19 cellular contexts compared by ENCODE assay signal in the genomic region with DNA sequence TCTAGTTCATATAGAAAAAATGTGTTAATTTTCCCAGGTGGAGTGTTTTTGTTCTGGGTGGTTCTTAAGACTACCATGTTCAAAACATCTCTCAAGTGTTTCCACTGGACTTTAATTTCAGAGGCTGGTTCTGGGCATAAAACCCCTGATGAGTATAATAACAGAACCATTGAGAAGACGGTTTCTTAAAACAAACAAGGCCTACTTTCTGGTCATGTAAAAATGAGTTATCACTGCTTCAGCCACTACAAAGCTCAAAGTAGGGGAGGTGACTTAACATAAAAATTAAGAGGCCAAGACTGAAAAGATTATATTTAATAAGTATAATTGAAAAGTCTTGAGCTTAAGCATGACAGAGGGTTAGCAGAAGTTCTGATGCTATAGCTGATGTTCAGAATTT. TPM values are rescaled to one million over a fixed set of nuclear protein-coding genes. Genes with fewer than 3 reads are reported as not detected.
DNase-seq lines count a peak whose midpoint lies in the region; ATAC-seq, FAIRE-seq and TF ChIP-seq lines count a peak whose summit lies in the region.
"Had no signal": no experiment of that assay in that cellular context is flagged by ENCODE, and none has a peak within 500 bp of the region (broad histone marks: within the 10 kb centered on the region; RNA-seq: fewer than 3 reads in every experiment).

No MANE protein-coding gene starts in this region.

- H3K9ac ChIP-seq in GM12878 (ENCODE audit: control insufficient read depth, insufficient read depth, low read length), result no peak overlapping the region
- H3K9ac ChIP-seq: BLaER1, KMS-11 had no signal

- peak; percentile 22 for ATAC-seq in GM18498 (IDR thresholded peaks at IDR 0.05; ENCODE audit: unreplicated experiment)
- ATAC-seq in GM19351 (IDR thresholded peaks at IDR 0.05; ENCODE audit: unreplicated experiment), result peak; percentile 34
- ATAC-seq in GM19467 (IDR thresholded peaks at IDR 0.05; ENCODE audit: unreplicated experiment), result peak; percentile 5
- peak; percentile 68 for ATAC-seq in GM12878
- ATAC-seq in HG02642 (IDR thresholded peaks at IDR 0.05; ENCODE audit: poor library complexity, unreplicated experiment), result no peak
- ATAC-seq: A549 had no signal

- H3K79me2 ChIP-seq in GM12878 (ENCODE audit: control insufficient read depth, insufficient read depth, low read length), result no peaks in the 10 kb centered on the region

- SMC1A ChIA-PET in GM12878 (lab: Charles Lee; ENCODE audit: uncharacterized antibody, unreplicated experiment), result interaction anchor here (1.0 to 3.3 kb wide), 7 partner anchors 13 to 52 kb away, joined by 3 to 20 read pairs (median 5); no protein-coding TSS in a partner anchor

- RAD21 ChIA-PET in GM12878 (lab: Charles Lee; ENCODE audit: unreplicated experiment), result interaction anchor here (0.8 to 2.1 kb wide), 2 partner anchors 21 to 31 kb away, joined by 3 to 13 read pairs; no protein-coding TSS in a partner anchor

- H3K27ac ChIP-seq in GM12878 (ENCODE audit: control insufficient read depth, insufficient read depth), result no peak overlapping the region
- H3K27ac ChIP-seq: 22Rv1, A549, BLaER1, HL-60, KMS-11 had no signal

- intact Hi-C loops in GM12878 (cut with micrococcal nuclease; ENCODE audit: unreplicated experiment), result no loop called here

- DNase-seq in GM12878 (ENCODE audit: low read depth, low spot score) (no peak), amniotic stem cell (lab: John Stamatoyannopoulos, UW) (no peak), SW 1271 (lab: John Stamatoyannopoulos, UW) (no peak)
- DNase-seq: CD4-positive, alpha-beta memory T cell; DMS153; DMS79; GDM1 had no signal

- H4K20me1 ChIP-seq in GM12878 (ENCODE audit: control insufficient read depth, insufficient read depth), result no peaks in the 10 kb centered on the region
- H4K20me1 ChIP-seq: BLaER1 had no signal

- no peak for TF ChIP-seq POLR2A in GM12878 (IDR thresholded peaks at IDR 0.05; ENCODE audit: low read depth, low read length)

- H3K27me3 ChIP-seq in GM12878 (replicated peaks in 1 of 2; ENCODE audit: control insufficient read depth in 2 of 2, insufficient read depth in 2 of 2, low read length in 1 of 2), result no peaks in the 10 kb centered on the region
- H3K27me3 ChIP-seq: BLaER1 had no signal

- in situ Hi-C loops in GM12878 (cut with MboI), result no loop called here

- no peak for FAIRE-seq in GM12878 (lab: Jason Lieb, UNC)

- H3K9me3 ChIP-seq in GM12878 (replicated peaks; ENCODE audit: control insufficient read depth, insufficient read depth, low read length), result no peaks in the 10 kb centered on the region
- H3K9me3 ChIP-seq: A549, HAP-1 had no signal

- POLR2A ChIA-PET in GM12878 (lab: Charles Lee), result interaction anchor here (0.8 to 1.7 kb wide), 2 partner anchors 8 to 21 kb away, joined by 3 to 6 read pairs; no protein-coding TSS in a partner anchor

- BruUV-seq in GM12878 (replicated peaks; lab: Mats Ljungman, UMichigan), result no TSS peak

- H3K4me2 ChIP-seq in GM12878 (ENCODE audit: control insufficient read depth, insufficient read depth), result no peak overlapping the region
- H3K4me2 ChIP-seq: A549, BLaER1, KMS-11 had no signal

- 0% methylated on average over 1 of the region's 1 CpG for WGBS in GM12878 (ENCODE audit: insufficient coverage, insufficient replicate concordance, low lambda C conversion rate, missing lambda C conversion rate)

- TF ChIP-seq CTCF in GM12878 (IDR thresholded peaks at IDR 0.05 in 2 of 3, conservative IDR thresholded peaks at IDR 0.05 in 1 of 3; ENCODE audit: control insufficient read depth in 2 of 3, extremely low read depth in 1 of 3, insufficient read depth in 1 of 3, low read depth in 3 of 3, low read length in 3 of 3), result no peak

- H3K4me3 ChIP-seq in GM12878, result no peak overlapping the region
- H3K4me3 ChIP-seq: A549, BLaER1, HAP-1 had no signal

- CTCF ChIA-PET in GM12878 (lab: Yijun Ruan, JAX), result interaction anchor here (0.6 to 1.3 kb wide), 8 partner anchors 9 to 98 kb away, joined by 3 to 4 read pairs (median 3); no protein-coding TSS in a partner anchor

- peaks cover 5% of the 10 kb centered on the region for H3K4me1 ChIP-seq in GM12878 (ENCODE audit: control insufficient read depth, insufficient read depth, low read length)
- H3K4me1 ChIP-seq: A549, HAP-1 had no signal

- no peak for TF ChIP-seq EP300 in GM12878 (IDR thresholded peaks at IDR 0.05; ENCODE audit: borderline replicate concordance in 1 of 2, control insufficient read depth in 1 of 2, low read depth in 2 of 2, low read length in 2 of 2)

- no peak overlapping the region for H2AFZ ChIP-seq in GM12878 (ENCODE audit: control insufficient read depth, low read depth, low read length)

- TF ChIP-seq RAD21 in GM12878 (IDR thresholded peaks at IDR 0.05; ENCODE audit: insufficient read depth, low read depth, low read length), result no peak

- H3K36me3 ChIP-seq in GM12878 (ENCODE audit: control insufficient read depth in 2 of 2, insufficient read depth in 2 of 2, low read length in 1 of 2), result no peaks in the 10 kb centered on the region
- H3K36me3 ChIP-seq: BLaER1, HAP-1 had no signal

TF ChIP-seq in GM12878, 131 proteins besides CTCF, POLR2A, EP300 and RAD21:
- TF ChIP-seq IRF5 (IDR thresholded peaks at IDR 0.05; ENCODE audit: borderline replicate concordance), result no peak
- TF ChIP-seq, protein P1, sequence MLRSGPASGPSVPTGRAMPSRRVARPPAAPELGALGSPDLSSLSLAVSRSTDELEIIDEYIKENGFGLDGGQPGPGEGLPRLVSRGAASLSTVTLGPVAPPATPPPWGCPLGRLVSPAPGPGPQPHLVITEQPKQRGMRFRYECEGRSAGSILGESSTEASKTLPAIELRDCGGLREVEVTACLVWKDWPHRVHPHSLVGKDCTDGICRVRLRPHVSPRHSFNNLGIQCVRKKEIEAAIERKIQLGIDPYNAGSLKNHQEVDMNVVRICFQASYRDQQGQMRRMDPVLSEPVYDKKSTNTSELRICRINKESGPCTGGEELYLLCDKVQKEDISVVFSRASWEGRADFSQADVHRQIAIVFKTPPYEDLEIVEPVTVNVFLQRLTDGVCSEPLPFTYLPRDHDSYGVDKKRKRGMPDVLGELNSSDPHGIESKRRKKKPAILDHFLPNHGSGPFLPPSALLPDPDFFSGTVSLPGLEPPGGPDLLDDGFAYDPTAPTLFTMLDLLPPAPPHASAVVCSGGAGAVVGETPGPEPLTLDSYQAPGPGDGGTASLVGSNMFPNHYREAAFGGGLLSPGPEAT (IDR thresholded peaks at IDR 0.05; ENCODE audit: low read depth), result 0 out of 2 replicates have a peak, but pooled peaks have one; percentile 15
- TF ChIP-seq ZNF217 (IDR thresholded peaks at IDR 0.05), result 0 out of 2 replicates have a peak, but pooled peaks have one; percentile 18
TF ChIP-seq in GM12878: peak in this region for 2.

RNA-seq across cellular contexts. Expression of gene RYR3, which starts 33.8 kb away (rescaled TPM):
- not detected in 2 replicates for total RNA-seq in GM12878 (2013; cell fraction: nucleolus; rRNA removed)
- not detected in 2 replicates for total RNA-seq in GM12878 (2014; rRNA removed)
- total RNA-seq in GM12878 (2014; rRNA removed; fragmentation: Illumina TruSeq; extraction: Trizol), result under 0.01 TPM in 1 of 2 replicates, not detected in the other
- total RNA-seq in GM12878 (2021), result not detected in 2 replicates
- not detected for polyA plus RNA-seq in GM12878 (2011; ENCODE audit: low read depth)
- 0.03 and 0.20 TPM in 2 replicates for polyA plus RNA-seq in GM12878 (2011; rRNA removed)
- polyA plus RNA-seq in GM12878 (2011; cell fraction: cytosol; rRNA removed), result 0.01 and 0.02 TPM in 2 replicates
- 0.16 TPM in 2 replicates for polyA plus RNA-seq in GM12878 (2011; cell fraction: nucleus; rRNA removed)
- polyA plus RNA-seq in GM12878 (2012), result 0.10 and 0.22 TPM in 2 replicates
- polyA plus RNA-seq in GM12878 (2014; fragmentation: Illumina TruSeq; extraction: Trizol), result not detected in 2 replicates
- polyA plus RNA-seq in GM12878 (2014; fragmentation: Nextera tagmentation; extraction: Ambion mirVana), result under 1 TPM; 0.11 to 0.16 TPM
- polyA plus RNA-seq in GM12878 (2014; rRNA removed), result not detected in 2 replicates
- under 1 TPM in 1 of 2 experiments, not detected in 1; 0.44 TPM for polyA plus RNA-seq in GM12878 (2016; fragmentation: Nextera tagmentation; extraction: Ambion mirVana)
- polyA minus RNA-seq in GM12878 (2011; rRNA and poly(A)+ RNA removed), result 0.05 and 0.15 TPM in 2 replicates
- not detected in 2 replicates for polyA minus RNA-seq in GM12878 (2011; cell fraction: cytosol; rRNA and poly(A)+ RNA removed)
- 0.12 and 0.19 TPM in 2 replicates for polyA minus RNA-seq in GM12878 (2011; cell fraction: nucleus; rRNA and poly(A)+ RNA removed)
- total RNA-seq: CD4-positive, alpha-beta memory T cell; LHCN-M2 had no signal
- polyA plus RNA-seq: CD14-positive monocyte had no signal
